11 cellular contexts compared by ENCODE assay signal in the genomic region with DNA sequence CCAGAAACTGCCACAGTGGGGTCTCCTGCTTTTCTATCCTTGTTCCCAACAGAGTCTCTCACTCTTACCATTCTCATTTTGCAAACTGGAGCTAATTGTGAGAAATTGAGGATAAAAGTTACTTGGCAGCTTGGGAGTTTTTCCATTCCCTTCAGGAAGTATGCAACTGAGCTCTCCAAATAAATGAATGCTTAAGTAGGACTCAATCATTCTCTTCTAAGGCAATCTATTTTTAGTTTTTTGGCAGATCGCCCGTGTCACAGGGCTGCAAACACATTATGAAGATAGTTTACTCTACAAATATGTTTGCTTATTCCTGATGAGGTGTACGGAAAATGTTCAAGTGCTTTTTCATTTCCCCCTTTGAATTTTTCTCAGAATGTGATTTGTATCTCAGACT. TPM values are rescaled to one million over a fixed set of nuclear protein-coding genes. Genes with fewer than 3 reads are reported as not detected.
DNase-seq lines count a peak whose midpoint lies in the region; ATAC-seq, FAIRE-seq and TF ChIP-seq lines count a peak whose summit lies in the region.
"Had no signal": no experiment of that assay in that cellular context is flagged by ENCODE, and none has a peak within 500 bp of the region (broad histone marks: within the 10 kb centered on the region; RNA-seq: fewer than 3 reads in every experiment).

No MANE protein-coding gene starts in this region.

- H4K20me1 ChIP-seq in astrocyte (ENCODE audit: insufficient read depth, low read length): no peaks in the 10 kb centered on the region

- ATAC-seq in HG02884 (IDR thresholded peaks at IDR 0.05; ENCODE audit: unreplicated experiment): no peak

- FAIRE-seq in astrocyte (lab: Jason Lieb, UNC): peak; percentile 69

- peak; percentile 14 for DNase-seq in A172 (ENCODE audit: low spot score)
- DNase-seq in M059J (ENCODE audit: low read depth): peak; percentile 62
- DNase-seq in astrocyte (ENCODE audit: low read depth): peak; percentile 14
- peak; percentile 51 for DNase-seq in iris pigment epithelial cell (ENCODE audit: low read depth)
- DNase-seq in HK-2 (ENCODE audit: unreplicated experiment): no peak
- DNase-seq in type B pancreatic cell (ENCODE audit: extremely low spot score, unreplicated experiment): no peak
- DNase-seq in NCI-H526 treated with DMSO at 0.1 percent for 48 hours (lab: John Stamatoyannopoulos, UW): no peak
- DNase-seq: effector CD8-positive, alpha-beta T cell had no signal

- no peak overlapping the region for H3K27ac ChIP-seq in astrocyte (ENCODE audit: low read depth, low read length)
- H3K27ac ChIP-seq: KMS-11 had no signal

- no peak overlapping the region for H3K4me3 ChIP-seq in astrocyte (ENCODE audit: insufficient read depth, low read depth, low read length)

- peaks cover 6% of the 10 kb centered on the region for H3K27me3 Mint-ChIP-seq in astrocyte (ENCODE audit: low read depth, unreplicated experiment)
- no peaks in the 10 kb centered on the region for H3K27me3 Mint-ChIP-seq in type B pancreatic cell

- no peak overlapping the region for H2AFZ ChIP-seq in astrocyte (ENCODE audit: low read depth, low read length)

- no peak overlapping the region for H3K4me2 ChIP-seq in astrocyte (ENCODE audit: low read length)
- H3K4me2 ChIP-seq: KMS-11 had no signal

- H3K27ac Mint-ChIP-seq in astrocyte (ENCODE audit: unreplicated experiment): no peak overlapping the region
- H3K27ac Mint-ChIP-seq in type B pancreatic cell: no peak overlapping the region

- no peaks in the 10 kb centered on the region for H3K4me1 Mint-ChIP-seq in astrocyte (ENCODE audit: low read depth, unreplicated experiment)
- no peaks in the 10 kb centered on the region for H3K4me1 Mint-ChIP-seq in type B pancreatic cell (ENCODE audit: unreplicated experiment)

- no peaks in the 10 kb centered on the region for H3K9me3 ChIP-seq in astrocyte (ENCODE audit: insufficient read depth, low read depth, low read length)

- H3K27me3 ChIP-seq in astrocyte (ENCODE audit: insufficient read depth, low read length): no peaks in the 10 kb centered on the region

- H3K36me3 ChIP-seq in astrocyte (ENCODE audit: insufficient read depth, low read length): no peaks in the 10 kb centered on the region

- H3K4me1 ChIP-seq in astrocyte (ENCODE audit: insufficient read depth, low read length): no peaks in the 10 kb centered on the region

- H3K79me2 ChIP-seq in astrocyte (ENCODE audit: insufficient read depth, low read length): no peaks in the 10 kb centered on the region

- H3K36me3 Mint-ChIP-seq in astrocyte (ENCODE audit: low read depth, unreplicated experiment) (no peaks in the 10 kb centered on the region), type B pancreatic cell (no peaks in the 10 kb centered on the region)

- no peak overlapping the region for H3K9ac ChIP-seq in astrocyte (ENCODE audit: low read length)
- H3K9ac ChIP-seq: KMS-11 had no signal

- H3K9me3 Mint-ChIP-seq in astrocyte (ENCODE audit: unreplicated experiment) (no peaks in the 10 kb centered on the region), type B pancreatic cell (no peaks in the 10 kb centered on the region)

- no peak overlapping the region for H3K4me3 Mint-ChIP-seq in astrocyte (ENCODE audit: unreplicated experiment)
- H3K4me3 Mint-ChIP-seq in type B pancreatic cell: no peak overlapping the region

- no peak for TF ChIP-seq CTCF in astrocyte (IDR thresholded peaks at IDR 0.05; ENCODE audit: insufficient read depth, low read depth, low read length)
- TF ChIP-seq CTCF in type B pancreatic cell (conservative IDR thresholded peaks at IDR 0.05): no peak

RNA-seq across cellular contexts. Expression of gene ASB11, which starts 5.3 kb away (rescaled TPM):
- not detected in 2 replicates for total RNA-seq in A172 (2014; rRNA removed; shearing (Covaris generic))
- total RNA-seq in M059J (2014; rRNA removed; shearing (Covaris generic)): not detected in 2 replicates
- total RNA-seq in astrocyte: not detected in 2 replicates
- total RNA-seq in type B pancreatic cell (ENCODE audit: low replicate concordance): 0.14 TPM in 1 of 2 replicates, not detected in the other
- total RNA-seq: mesenteric fat pad had no signal

RNA-seq across cellular contexts. Expression of gene PIGA, which starts 25.2 kb away (rescaled TPM):
- total RNA-seq in A172 (2014; rRNA removed; shearing (Covaris generic)): 15.3 and 17.1 TPM in 2 replicates
- total RNA-seq in M059J (2014; rRNA removed; shearing (Covaris generic)): 11.3 and 14.7 TPM in 2 replicates
- total RNA-seq in astrocyte (11.8 and 14.0 TPM in 2 replicates), type B pancreatic cell (ENCODE audit: low replicate concordance) (17.2 and 34.6 TPM in 2 replicates)

RNA-seq across cellular contexts. Expression of gene ASB9, which starts 40.2 kb away (rescaled TPM):
- 25.4 and 33.8 TPM in 2 replicates for total RNA-seq in A172 (2014; rRNA removed; shearing (Covaris generic))
- 8.2 and 16.0 TPM in 2 replicates for total RNA-seq in M059J (2014; rRNA removed; shearing (Covaris generic))
- 0.27 TPM in 1 of 2 replicates, not detected in the other for total RNA-seq in astrocyte
- total RNA-seq in type B pancreatic cell (ENCODE audit: low replicate concordance): 1.4 and 2.0 TPM in 2 replicates

Comparison
In these comparisons a context has a peak if more than half of its experiments do, and no peak if none do; other contexts are left out.
1. DNase-seq: peak in A172 (single experiment), M059J (single experiment), astrocyte (single experiment) and iris pigment epithelial cell (single experiment); none in HK-2 (single experiment), type B pancreatic cell (single experiment) and NCI-H526 treated with DMSO at 0.1 percent for 48 hours (single experiment).